8 cellular contexts compared by ENCODE assay signal in the genomic region with DNA sequence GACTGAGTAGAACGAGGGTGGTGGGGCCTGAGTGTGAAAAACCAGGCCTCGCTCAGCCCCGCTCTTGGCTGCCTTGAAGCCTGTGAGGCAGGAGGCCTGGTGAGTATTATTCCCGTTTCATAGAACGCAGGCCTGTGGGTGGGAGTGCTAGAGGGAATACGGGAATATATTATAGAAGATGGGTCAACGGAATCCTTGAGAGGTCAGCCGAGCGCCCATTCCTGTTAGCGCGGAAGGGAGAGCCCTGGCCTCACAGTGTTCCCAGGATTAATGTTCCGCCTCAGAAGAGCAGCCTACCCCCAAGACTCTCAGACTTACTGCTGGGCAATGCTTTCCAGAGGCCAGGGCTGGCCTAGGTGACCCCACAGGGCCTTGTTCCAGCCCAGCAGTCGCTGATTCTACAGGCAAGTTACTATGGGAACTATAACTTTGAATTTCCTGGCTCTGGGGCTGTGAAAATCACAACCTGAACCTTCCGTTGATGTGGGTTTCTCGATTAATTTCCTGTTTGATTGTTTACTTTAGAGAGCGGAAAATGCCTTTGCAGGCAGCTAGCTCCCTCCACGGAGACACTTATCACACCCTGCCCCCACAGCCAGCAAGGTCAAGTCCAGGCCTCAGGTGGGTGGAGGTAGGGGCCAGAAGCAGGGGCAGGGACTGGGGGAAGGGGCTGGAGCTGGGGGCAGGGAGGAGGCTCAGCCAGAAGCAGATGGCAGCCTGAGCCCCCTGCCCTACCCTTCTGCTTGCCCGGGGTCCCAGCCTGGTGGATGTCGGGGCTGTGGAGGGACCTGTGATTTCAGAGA.
DNase-seq lines count a peak whose midpoint lies in the region; ATAC-seq, FAIRE-seq and TF ChIP-seq lines count a peak whose summit lies in the region.

No MANE protein-coding gene starts in this region.

- H3K4me1 ChIP-seq in kidney (ENCODE audit: control insufficient read depth in 1 of 2, insufficient read depth in 1 of 2, low read depth in 1 of 2, low read length in 2 of 2): peaks cover 11 to 38% of the 10 kb centered on the region in 2 donors

- H3K27ac ChIP-seq in kidney (ENCODE audit: low read depth in 2 of 2, low read length in 2 of 2): peak overlapping the region; percentile 74 to 90

- no peak for FAIRE-seq in kidney (lab: Jason Lieb, UNC)

- ATAC-seq in stimulated activated naive B cell treated with anti-CD40 and anti-IgM and Interleukin-4, amounts not matched to agents 10 μg/mL and 1 μg/mL and 100 μg/mL, for 72 hours (replicated peaks): peak; percentile 40 to 45
- ATAC-seq in HG03378 (IDR thresholded peaks at IDR 0.05; ENCODE audit: unreplicated experiment) (no peak), HG03045 (IDR thresholded peaks at IDR 0.05; ENCODE audit: unreplicated experiment) (no peak)

- H3K4me3 Mint-ChIP-seq in activated naive CD4-positive, alpha-beta T cell treated with anti-CD3 and anti-CD28 coated beads for 36 hours: no peak overlapping the region
- H3K4me3 Mint-ChIP-seq in stimulated activated naive B cell treated with anti-CD40 and anti-IgM and Interleukin-4, amounts not matched to agents 10 μg/mL and 1 μg/mL and 100 μg/mL, for 72 hours: no peak overlapping the region

- DNase-seq in M059J (ENCODE audit: low read depth) (peak; percentile 74), kidney (peak; percentile 87), SW 1271 (lab: John Stamatoyannopoulos, UW) (no peak), ACHN (no peak)
- DNase-seq in activated naive CD4-positive, alpha-beta T cell treated with anti-CD3 and anti-CD28 coated beads for 36 hours: peak; percentile 64
- no peak for DNase-seq in stimulated activated naive B cell treated with anti-CD40 and anti-IgM and Interleukin-4, amounts not matched to agents 10 μg/mL and 1 μg/mL and 100 μg/mL, for 72 hours

- intact Hi-C loops in activated naive CD4-positive, alpha-beta T cell treated with anti-CD3 and anti-CD28 coated beads for 36 hours (cut with micrococcal nuclease): loop anchor here (2.0 kb wide), 2 partner anchors 26 to 66 kb away; no protein-coding TSS in a partner anchor
- intact Hi-C loops in kidney (cut with DNase I): loop anchor here (10.0 kb wide), 1 partner anchor 102 kb away; no protein-coding TSS in a partner anchor

- H3K4me1 Mint-ChIP-seq in activated naive CD4-positive, alpha-beta T cell treated with anti-CD3 and anti-CD28 coated beads for 36 hours (ENCODE audit: low read depth): peaks cover 53% of the 10 kb centered on the region
- H3K4me1 Mint-ChIP-seq in stimulated activated naive B cell treated with anti-CD40 and anti-IgM and Interleukin-4, amounts not matched to agents 10 μg/mL and 1 μg/mL and 100 μg/mL, for 72 hours: peaks cover 36 to 37% of the 10 kb centered on the region in 2 donors

- no peak for TF ChIP-seq CTCF in kidney (IDR thresholded peaks at IDR 0.05; ENCODE audit: borderline replicate concordance, extremely low read depth, insufficient read depth)

- no peaks in the 10 kb centered on the region for H3K27me3 Mint-ChIP-seq in activated naive CD4-positive, alpha-beta T cell treated with anti-CD3 and anti-CD28 coated beads for 36 hours (ENCODE audit: low read depth)
- no peaks in the 10 kb centered on the region for H3K27me3 Mint-ChIP-seq in stimulated activated naive B cell treated with anti-CD40 and anti-IgM and Interleukin-4, amounts not matched to agents 10 μg/mL and 1 μg/mL and 100 μg/mL, for 72 hours

- peak overlapping the region in 1 of 2 donors; percentile 13 for H3K9ac ChIP-seq in kidney (ENCODE audit: low read length in 2 of 2)

- no peak overlapping the region for H3K4me3 ChIP-seq in kidney (ENCODE audit: low read length in 2 of 2)

- H3K36me3 Mint-ChIP-seq in activated naive CD4-positive, alpha-beta T cell treated with anti-CD3 and anti-CD28 coated beads for 36 hours (ENCODE audit: low read depth): no peaks in the 10 kb centered on the region
- peaks cover 0 to 6% of the 10 kb centered on the region in 2 donors for H3K36me3 Mint-ChIP-seq in stimulated activated naive B cell treated with anti-CD40 and anti-IgM and Interleukin-4, amounts not matched to agents 10 μg/mL and 1 μg/mL and 100 μg/mL, for 72 hours

- no peaks in the 10 kb centered on the region for H3K36me3 ChIP-seq in kidney (ENCODE audit: control insufficient read depth in 1 of 2, insufficient read depth in 2 of 2, low read length in 2 of 2)

- peak overlapping the region; percentile 59 for H3K27ac Mint-ChIP-seq in activated naive CD4-positive, alpha-beta T cell treated with anti-CD3 and anti-CD28 coated beads for 36 hours
- H3K27ac Mint-ChIP-seq in stimulated activated naive B cell treated with anti-CD40 and anti-IgM and Interleukin-4, amounts not matched to agents 10 μg/mL and 1 μg/mL and 100 μg/mL, for 72 hours: peak overlapping the region; percentile 37

- in situ Hi-C loops in ACHN (cut with HindIII; ENCODE audit: low pct_ligation_motif_present, low pct_unique_long_range_greater_than_20kb, low sequenced_read_pairs): no loop called here

- CTCF ChIA-PET in activated naive CD4-positive, alpha-beta T cell treated with anti-CD3 and anti-CD28 coated beads for 36 hours (lab: Charles Lee): no interaction called here

- no peaks in the 10 kb centered on the region for H3K9me3 Mint-ChIP-seq in activated naive CD4-positive, alpha-beta T cell treated with anti-CD3 and anti-CD28 coated beads for 36 hours
- H3K9me3 Mint-ChIP-seq in stimulated activated naive B cell treated with anti-CD40 and anti-IgM and Interleukin-4, amounts not matched to agents 10 μg/mL and 1 μg/mL and 100 μg/mL, for 72 hours: peaks cover 3 to 5% of the 10 kb centered on the region in 2 donors

- H3K9me3 ChIP-seq in kidney (ENCODE audit: control insufficient read depth in 1 of 2, low read length in 2 of 2): no peaks in the 10 kb centered on the region

Comparison
In these comparisons a context has a peak if more than half of its experiments do, and no peak if none do; other contexts are left out.
1. DNase-seq: peak in M059J (single experiment), activated naive CD4-positive, alpha-beta T cell treated with anti-CD3 and anti-CD28 coated beads for 36 hours (single experiment) and kidney (single experiment); none in stimulated activated naive B cell treated with anti-CD40 and anti-IgM and Interleukin-4, amounts not matched to agents 10 μg/mL and 1 μg/mL and 100 μg/mL, for 72 hours (single experiment), SW 1271 (0 of 2) and ACHN (single experiment).
2. ATAC-seq: peak in stimulated activated naive B cell treated with anti-CD40 and anti-IgM and Interleukin-4, amounts not matched to agents 10 μg/mL and 1 μg/mL and 100 μg/mL, for 72 hours (2 of 2); none in HG03378 (single experiment) and HG03045 (single experiment).